Comparison of ENCODE assay signal across 25 cellular contexts in the genomic region with DNA sequence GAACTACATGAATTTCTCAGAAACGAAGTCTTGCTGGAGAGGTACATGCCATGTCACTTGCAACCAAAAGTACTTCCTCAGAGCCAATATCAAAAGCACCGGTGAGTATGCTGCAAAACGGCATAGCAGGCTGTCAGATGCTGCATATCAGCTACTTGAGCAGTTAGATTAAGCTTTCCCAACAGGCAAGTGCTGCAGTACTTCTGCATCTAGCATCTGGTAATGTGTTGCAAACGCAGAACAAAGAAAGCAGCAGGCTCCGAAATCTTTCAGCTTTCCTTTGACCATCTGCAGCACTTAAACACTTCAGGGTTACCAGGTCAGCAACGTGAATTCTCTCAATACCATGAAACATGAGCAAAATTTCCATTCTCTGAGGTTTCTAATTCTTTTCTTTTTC.
DNase-seq lines count a peak whose midpoint lies in the region; ATAC-seq, FAIRE-seq and TF ChIP-seq lines count a peak whose summit lies in the region.
"Had no signal": no experiment of that assay in that cellular context is flagged by ENCODE, and none has a peak within 500 bp of the region (broad histone marks: within the 10 kb centered on the region; RNA-seq: fewer than 3 reads in every experiment).

No MANE protein-coding gene starts in this region.

- no peak overlapping the region for H3K4me3 ChIP-seq in BE2C (ENCODE audit: low read depth, low read length)
- H3K4me3 ChIP-seq: HAP-1, prostate gland, SK-N-MC, skin epidermis, thyroid gland had no signal

- DNase-seq in Ammon's horn (ENCODE audit: low spot score) (peak; percentile 15), KBM-7 (peak; percentile 25), OCI-M1 (lab: John Stamatoyannopoulos, UW) (peak; percentile 41), glutamatergic neuron (peak; percentile 13), GM12891 (ENCODE audit: insufficient read length, low spot score) (no peak), BE2C (no peak)
- DNase-seq in naive thymus-derived CD8-positive, alpha-beta T cell: no peak
- DNase-seq: activated CD4-positive, alpha-beta memory T cell treated with anti-CD3 and anti-CD28 coated beads for 36 hours; activated CD4-positive, CD25-positive, alpha-beta regulatory T cell; activated gamma-delta T cell; amniotic stem cell; CD8-positive, alpha-beta memory T cell; NCI-H1436; stimulated activated CD4-positive, alpha-beta T cell treated with anti-CD3 and anti-CD28 coated beads, Interleukin-2, amount 100 ng/mL, for 24 hours; stimulated activated naive CD4-positive, alpha-beta T cell treated with Interleukin-2 at 50 U/mL for 16 hours; thyroid gland had no signal

- ATAC-seq in naive thymus-derived CD8-positive, alpha-beta T cell: no peak
- ATAC-seq in HG02610 (IDR thresholded peaks at IDR 0.05; ENCODE audit: unreplicated experiment): no peak

- peaks cover 13% of the 10 kb centered on the region; the same call in 1 of the 2 replicates for H3K4me1 ChIP-seq in BE2C
- H3K4me1 ChIP-seq: HAP-1, prostate gland, thyroid gland had no signal

- TF ChIP-seq POLR2A in GM12891 (IDR thresholded peaks at IDR 0.05; ENCODE audit: low read depth, low read length): no peak

- H3K36me3 Mint-ChIP-seq in glutamatergic neuron (ENCODE audit: unreplicated experiment): no peaks in the 10 kb centered on the region
- H3K36me3 Mint-ChIP-seq in naive thymus-derived CD8-positive, alpha-beta T cell: peaks cover 0 to 35% (median 19%) of the 10 kb centered on the region in 3 donors
- H3K36me3 Mint-ChIP-seq: mesothelial cell of epicardium had no signal

- H3K27me3 ChIP-seq in BE2C: no peaks in the 10 kb centered on the region
- H3K27me3 ChIP-seq: thyroid gland had no signal

- H3K4me3 Mint-ChIP-seq in glutamatergic neuron (ENCODE audit: unreplicated experiment): no peak overlapping the region
- H3K4me3 Mint-ChIP-seq in naive thymus-derived CD8-positive, alpha-beta T cell: no peak overlapping the region
- H3K4me3 Mint-ChIP-seq: activated CD4-positive, alpha-beta memory T cell treated with anti-CD3 and anti-CD28 coated beads for 36 hours; CD8-positive, alpha-beta memory T cell; mesothelial cell of epicardium; nephron; T-helper 2 cell treated with Interferon-gamma antibody and Interleukin-4, amounts not matched to agents 5 μg/mL and 100 μg/mL, for 36 hours had no signal

- POLR2A ChIA-PET in naive thymus-derived CD8-positive, alpha-beta T cell (lab: Charles Lee): interaction anchor here (0.7 kb wide), 1 partner anchor 26 kb away, joined by 4 read pairs; no protein-coding TSS in a partner anchor

- no peaks in the 10 kb centered on the region for H3K27me3 Mint-ChIP-seq in glutamatergic neuron (ENCODE audit: unreplicated experiment)
- H3K27me3 Mint-ChIP-seq in naive thymus-derived CD8-positive, alpha-beta T cell: no peaks in the 10 kb centered on the region
- H3K27me3 Mint-ChIP-seq: activated CD4-positive, alpha-beta memory T cell treated with anti-CD3 and anti-CD28 coated beads for 36 hours; CD8-positive, alpha-beta memory T cell had no signal

- no peaks in the 10 kb centered on the region for H3K9me3 ChIP-seq in BE2C
- H3K9me3 ChIP-seq: HAP-1, prostate gland, thyroid gland had no signal

- H3K27ac Mint-ChIP-seq in glutamatergic neuron (ENCODE audit: unreplicated experiment): peak overlapping the region; percentile 90
- no peak overlapping the region for H3K27ac Mint-ChIP-seq in naive thymus-derived CD8-positive, alpha-beta T cell
- H3K27ac Mint-ChIP-seq: activated CD4-positive, alpha-beta memory T cell treated with anti-CD3 and anti-CD28 coated beads for 36 hours; mesothelial cell of epicardium; nephron; T-helper 2 cell treated with Interferon-gamma antibody and Interleukin-4, amounts not matched to agents 5 μg/mL and 100 μg/mL, for 36 hours had no signal

- no peaks in the 10 kb centered on the region for H3K36me3 ChIP-seq in BE2C
- H3K36me3 ChIP-seq: HAP-1, prostate gland, thyroid gland had no signal

- in situ Hi-C loops in KBM-7 (cut with MboI; ENCODE audit: low pct_unique_long_range_greater_than_20kb, low sequenced_read_pairs): no loop called here

- peaks cover 19% of the 10 kb centered on the region for H3K4me1 Mint-ChIP-seq in glutamatergic neuron (ENCODE audit: low read depth, unreplicated experiment)
- peaks cover 0 to 1% (median 0%) of the 10 kb centered on the region in 4 donors for H3K4me1 Mint-ChIP-seq in naive thymus-derived CD8-positive, alpha-beta T cell
- H3K4me1 Mint-ChIP-seq: CD8-positive, alpha-beta memory T cell; nephron had no signal

- no peak for TF ChIP-seq CTCF in glutamatergic neuron (IDR thresholded peaks at IDR 0.05; ENCODE audit: partially characterized antibody, unreplicated experiment)
- no peak for TF ChIP-seq CTCF in BE2C (IDR thresholded peaks at IDR 0.05; ENCODE audit: low read depth, low read length)

- peaks cover 2% of the 10 kb centered on the region for H3K9me3 Mint-ChIP-seq in glutamatergic neuron (ENCODE audit: unreplicated experiment)
- H3K9me3 Mint-ChIP-seq in naive thymus-derived CD8-positive, alpha-beta T cell: no peaks in the 10 kb centered on the region
- H3K9me3 Mint-ChIP-seq: activated CD4-positive, alpha-beta memory T cell treated with anti-CD3 and anti-CD28 coated beads for 36 hours; T-helper 2 cell treated with Interferon-gamma antibody and Interleukin-4, amounts not matched to agents 5 μg/mL and 100 μg/mL, for 36 hours had no signal

- no peak for FAIRE-seq in GM12891 (lab: Jason Lieb, UNC)
- FAIRE-seq: HTR-8/SVneo had no signal

TF ChIP-seq in GM12891, 5 proteins besides CTCF, POLR2A, EP300 and RAD21:
- no peak for TF ChIP-seq POU2F2 (IDR thresholded peaks at IDR 0.05; ENCODE audit: low read depth, low read length)

Comparison
In these comparisons a context has a peak if more than half of its experiments do, and no peak if none do; other contexts are left out.
1. DNase-seq: peak in Ammon's horn (single experiment), KBM-7 (single experiment), OCI-M1 (single experiment) and glutamatergic neuron (single experiment); none in naive thymus-derived CD8-positive, alpha-beta T cell (0 of 10), GM12891 (single experiment) and BE2C (single experiment).